In genomic region chr13:40979232-40979631, GRCh38 we compare ENCODE assay signal across 13 cellular contexts. TPM values are rescaled to one million over a fixed set of nuclear protein-coding genes. Genes with fewer than 3 reads are reported as not detected.
DNase-seq lines count a peak whose midpoint lies in the region; ATAC-seq and TF ChIP-seq lines count a peak whose summit lies in the region.
"Had no signal": no experiment of that assay in that cellular context is flagged by ENCODE, and none has a peak within 500 bp of the region (broad histone marks: within the 10 kb centered on the region; RNA-seq: fewer than 3 reads in every experiment).

No MANE protein-coding gene starts in this region.

- peak overlapping the region; percentile 81 for H3K9ac ChIP-seq in Loucy (ENCODE audit: low read depth, low read length, poor library complexity, severe bottlenecking)

- no peaks in the 10 kb centered on the region for H3K27me3 Mint-ChIP-seq in activated CD4-positive, alpha-beta T cell treated with anti-CD3 and anti-CD28 coated beads, Interleukin-2, amount 10 ng/mL, durations not matched to agents 7 days and 5 days
- H3K27me3 Mint-ChIP-seq in central memory CD8-positive, alpha-beta T cell: no peaks in the 10 kb centered on the region
- H3K27me3 Mint-ChIP-seq in stimulated activated naive B cell treated with anti-CD40 and anti-IgM and Interleukin-4, amounts not matched to agents 10 μg/mL and 1 μg/mL and 100 μg/mL, for 72 hours: no peaks in the 10 kb centered on the region
- no peaks in the 10 kb centered on the region for H3K27me3 Mint-ChIP-seq in WTC11 (ENCODE audit: low read depth)

- TF ChIP-seq CTCF in Loucy (conservative IDR thresholded peaks at IDR 0.05; ENCODE audit: low read length) (no peak), WTC11 (IDR thresholded peaks at IDR 0.05) (no peak)

- CTCF ChIA-PET in activated CD4-positive, alpha-beta T cell treated with anti-CD3 and anti-CD28 coated beads, Interleukin-2, amount 10 ng/mL, durations not matched to agents 7 days and 5 days (lab: Charles Lee): interaction anchor here (0.8 to 1.2 kb wide), 3 partner anchors 14 to 42 kb away, joined by 3 to 10 read pairs (median 4); no protein-coding TSS in a partner anchor
- CTCF ChIA-PET in WTC11 (lab: Charles Lee): interaction anchor here (0.6 kb wide), 1 partner anchor 1967 kb away, joined by 3 read pairs; no protein-coding TSS in a partner anchor

- peaks cover 68% of the 10 kb centered on the region for H3K4me1 Mint-ChIP-seq in activated CD4-positive, alpha-beta T cell treated with anti-CD3 and anti-CD28 coated beads, Interleukin-2, amount 10 ng/mL, durations not matched to agents 7 days and 5 days
- peaks cover 83% of the 10 kb centered on the region for H3K4me1 Mint-ChIP-seq in central memory CD8-positive, alpha-beta T cell
- H3K4me1 Mint-ChIP-seq in stimulated activated naive B cell treated with anti-CD40 and anti-IgM and Interleukin-4, amounts not matched to agents 10 μg/mL and 1 μg/mL and 100 μg/mL, for 72 hours: peaks cover 38 to 78% of the 10 kb centered on the region in 2 donors
- H3K4me1 Mint-ChIP-seq in WTC11: peaks cover 28% of the 10 kb centered on the region

- peak overlapping the region; percentile 96 for H3K4me3 Mint-ChIP-seq in activated CD4-positive, alpha-beta T cell treated with anti-CD3 and anti-CD28 coated beads, Interleukin-2, amount 10 ng/mL, durations not matched to agents 7 days and 5 days
- H3K4me3 Mint-ChIP-seq in central memory CD8-positive, alpha-beta T cell: peak overlapping the region; percentile 99
- H3K4me3 Mint-ChIP-seq in stimulated activated naive B cell treated with anti-CD40 and anti-IgM and Interleukin-4, amounts not matched to agents 10 μg/mL and 1 μg/mL and 100 μg/mL, for 72 hours: peak overlapping the region; percentile 66 to 77
- H3K4me3 Mint-ChIP-seq in WTC11: no peak overlapping the region

- H2AFZ ChIP-seq in Loucy (ENCODE audit: low read length): no peak overlapping the region

- peaks cover 65% of the 10 kb centered on the region for H3K36me3 Mint-ChIP-seq in activated CD4-positive, alpha-beta T cell treated with anti-CD3 and anti-CD28 coated beads, Interleukin-2, amount 10 ng/mL, durations not matched to agents 7 days and 5 days (ENCODE audit: low read depth)
- peaks cover 35% of the 10 kb centered on the region for H3K36me3 Mint-ChIP-seq in central memory CD8-positive, alpha-beta T cell (ENCODE audit: insufficient read depth)
- peaks cover 21 to 48% of the 10 kb centered on the region in 2 donors for H3K36me3 Mint-ChIP-seq in stimulated activated naive B cell treated with anti-CD40 and anti-IgM and Interleukin-4, amounts not matched to agents 10 μg/mL and 1 μg/mL and 100 μg/mL, for 72 hours
- H3K36me3 Mint-ChIP-seq in WTC11: no peaks in the 10 kb centered on the region

- ATAC-seq in central memory CD8-positive, alpha-beta T cell (replicated peaks; ENCODE audit: extremely low read depth, poor library complexity, severe bottlenecking): no peak
- ATAC-seq in stimulated activated naive B cell treated with anti-CD40 and anti-IgM and Interleukin-4, amounts not matched to agents 10 μg/mL and 1 μg/mL and 100 μg/mL, for 72 hours (replicated peaks): no peak
- ATAC-seq in HG03439 (IDR thresholded peaks at IDR 0.05; ENCODE audit: unreplicated experiment): no peak
- ATAC-seq in WTC11: no peak

- DNase-seq in activated CD4-positive, alpha-beta T cell treated with anti-CD3 and anti-CD28 coated beads, Interleukin-2, amount 10 ng/mL, durations not matched to agents 7 days and 5 days: no peak
- no peak for DNase-seq in activated CD4-positive, alpha-beta T cell treated with anti-CD3 and anti-CD28 coated beads, Interleukin-2, amount 50 U/mL, for 48 hours
- no peak for DNase-seq in central memory CD8-positive, alpha-beta T cell (ENCODE audit: low spot score in 2 of 2)
- no peak for DNase-seq in stimulated activated naive B cell treated with anti-CD40 and anti-IgM and Interleukin-4, amounts not matched to agents 10 μg/mL and 1 μg/mL and 100 μg/mL, for 72 hours
- DNase-seq in MV-4-11 (lab: John Stamatoyannopoulos, UW): no peak
- DNase-seq in WTC11 (ENCODE audit: low spot score): no peak
- DNase-seq: mammary epithelial cell; NCI-H2081; stimulated activated CD4-positive, alpha-beta T cell treated with anti-CD3 and anti-CD28 coated beads, Interleukin-4, amount 100 ng/mL, for 4 hours; substantia nigra had no signal

- H3K4me2 ChIP-seq in Loucy (ENCODE audit: low read depth, low read length, poor library complexity, severe bottlenecking): peak overlapping the region; percentile 94

- POLR2A ChIA-PET in activated CD4-positive, alpha-beta T cell treated with anti-CD3 and anti-CD28 coated beads, Interleukin-2, amount 10 ng/mL, durations not matched to agents 7 days and 5 days (lab: Charles Lee): interaction anchor here (0.6 to 1.3 kb wide), 5 partner anchors 17 to 40 kb away, joined by 3 to 4 read pairs (median 4); partner anchors contain the start of gene ELF1
- POLR2A ChIA-PET in WTC11 (lab: Charles Lee): no interaction called here

- no peaks in the 10 kb centered on the region for H3K9me2 ChIP-seq in Loucy (replicated peaks; ENCODE audit: low read depth, low read length)

- H3K4me1 ChIP-seq in Loucy (ENCODE audit: insufficient read depth, low read length, poor library complexity, severe bottlenecking): peaks cover 65% of the 10 kb centered on the region

- peaks cover 98% of the 10 kb centered on the region for H3K79me2 ChIP-seq in Loucy (ENCODE audit: insufficient read depth, low read length)

- peaks cover 94% of the 10 kb centered on the region for H4K20me1 ChIP-seq in Loucy (ENCODE audit: insufficient read depth, low read length, poor library complexity, severe bottlenecking)

- peak overlapping the region; percentile 79 for H3K4me3 ChIP-seq in Loucy (ENCODE audit: low read length, poor library complexity, severe bottlenecking)
- H3K4me3 ChIP-seq: prostate gland had no signal

- H3K27me3 ChIP-seq in Loucy (ENCODE audit: insufficient read depth, low read length, poor library complexity, severe bottlenecking): no peaks in the 10 kb centered on the region

- peaks cover 71% of the 10 kb centered on the region for H3K36me3 ChIP-seq in Loucy (ENCODE audit: insufficient read depth, low read length)
- H3K36me3 ChIP-seq: prostate gland had no signal

- peaks cover 19% of the 10 kb centered on the region for H3F3A ChIP-seq in Loucy (ENCODE audit: low read depth)

- peak overlapping the region; percentile 61 for H3K27ac Mint-ChIP-seq in activated CD4-positive, alpha-beta T cell treated with anti-CD3 and anti-CD28 coated beads, Interleukin-2, amount 10 ng/mL, durations not matched to agents 7 days and 5 days
- H3K27ac Mint-ChIP-seq in central memory CD8-positive, alpha-beta T cell (ENCODE audit: low read depth): peak overlapping the region; percentile 96
- H3K27ac Mint-ChIP-seq in stimulated activated naive B cell treated with anti-CD40 and anti-IgM and Interleukin-4, amounts not matched to agents 10 μg/mL and 1 μg/mL and 100 μg/mL, for 72 hours: peak overlapping the region; percentile 62
- no peak overlapping the region for H3K27ac Mint-ChIP-seq in WTC11

- H3K9me3 ChIP-seq in Loucy (ENCODE audit: insufficient read depth, low read depth, low read length): no peaks in the 10 kb centered on the region
- H3K9me3 ChIP-seq: prostate gland had no signal

- H3K9me3 Mint-ChIP-seq in activated CD4-positive, alpha-beta T cell treated with anti-CD3 and anti-CD28 coated beads, Interleukin-2, amount 10 ng/mL, durations not matched to agents 7 days and 5 days: no peaks in the 10 kb centered on the region
- H3K9me3 Mint-ChIP-seq in central memory CD8-positive, alpha-beta T cell: no peaks in the 10 kb centered on the region
- no peaks in the 10 kb centered on the region for H3K9me3 Mint-ChIP-seq in stimulated activated naive B cell treated with anti-CD40 and anti-IgM and Interleukin-4, amounts not matched to agents 10 μg/mL and 1 μg/mL and 100 μg/mL, for 72 hours
- H3K9me3 Mint-ChIP-seq in WTC11: no peaks in the 10 kb centered on the region

TF ChIP-seq in WTC11, 78 proteins besides CTCF, POLR2A, EP300 and RAD21:
- no peak for TF ChIP-seq CBFB (CRISPR knock-in tag; IDR thresholded peaks at IDR 0.05; ENCODE audit: low read depth)
- TF ChIP-seq TP53 (CRISPR knock-in tag; IDR thresholded peaks at IDR 0.05): no peak
- TF ChIP-seq, protein P1, sequence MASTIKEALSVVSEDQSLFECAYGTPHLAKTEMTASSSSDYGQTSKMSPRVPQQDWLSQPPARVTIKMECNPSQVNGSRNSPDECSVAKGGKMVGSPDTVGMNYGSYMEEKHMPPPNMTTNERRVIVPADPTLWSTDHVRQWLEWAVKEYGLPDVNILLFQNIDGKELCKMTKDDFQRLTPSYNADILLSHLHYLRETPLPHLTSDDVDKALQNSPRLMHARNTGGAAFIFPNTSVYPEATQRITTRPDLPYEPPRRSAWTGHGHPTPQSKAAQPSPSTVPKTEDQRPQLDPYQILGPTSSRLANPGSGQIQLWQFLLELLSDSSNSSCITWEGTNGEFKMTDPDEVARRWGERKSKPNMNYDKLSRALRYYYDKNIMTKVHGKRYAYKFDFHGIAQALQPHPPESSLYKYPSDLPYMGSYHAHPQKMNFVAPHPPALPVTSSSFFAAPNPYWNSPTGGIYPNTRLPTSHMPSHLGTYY (CRISPR knock-in tag; IDR thresholded peaks at IDR 0.05): no peak
- no peak for TF ChIP-seq CDX4 (CRISPR knock-in tag; IDR thresholded peaks at IDR 0.05; ENCODE audit: borderline replicate concordance)
- TF ChIP-seq TCF7 (CRISPR knock-in tag; IDR thresholded peaks at IDR 0.05; ENCODE audit: low read depth): no peak
TF ChIP-seq in WTC11: peak in this region for 0.

RNA-seq across cellular contexts. Expression of gene ELF1, which starts 39.9 kb away (rescaled TPM):
- total RNA-seq in activated CD4-positive, alpha-beta T cell treated with anti-CD3 and anti-CD28 coated beads, Interleukin-2, amount 10 ng/mL, durations not matched to agents 7 days and 5 days: 100 to 1,000 TPM; 125 to 149 TPM
- 17.4 to 19.3 TPM (median 18.7 TPM) in 3 replicates for total RNA-seq in WTC11 (2021)
